ENCODE assay signal across 1 cellular context in genomic region chr17:38976187-38976551, GRCh38.
TF ChIP-seq lines count a peak whose summit lies in the region.

No MANE protein-coding gene starts in this region.

TF ChIP-seq in HepG2, 621 proteins besides CTCF, POLR2A, EP300 and RAD21:
- peak; percentile 46; the same call in 1 of the 2 replicates for TF ChIP-seq CEBPB (IDR thresholded peaks at IDR 0.05; ENCODE audit: borderline replicate concordance, low read depth, low read length)
